ENCODE assay signal across 1 cellular context in the genomic region with DNA sequence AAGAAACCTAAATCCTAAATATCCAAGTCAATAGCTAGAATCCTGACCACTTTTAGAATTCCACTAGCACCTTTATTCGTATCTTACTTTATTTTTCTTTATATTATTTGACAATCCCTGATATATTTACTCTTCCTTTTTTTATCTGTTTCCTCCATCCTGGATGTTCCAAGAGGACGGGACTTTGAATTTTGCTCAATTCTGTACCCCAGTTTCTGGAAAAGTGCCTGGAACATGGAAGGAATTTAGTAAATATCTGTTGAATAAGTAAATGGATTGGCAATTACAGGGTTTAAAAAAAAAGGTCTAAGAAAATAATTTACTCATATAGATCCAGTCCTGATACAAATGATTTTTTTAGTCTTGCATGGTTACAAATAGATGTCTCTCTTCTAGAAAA.
TF ChIP-seq lines count a peak whose summit lies in the region.

No MANE protein-coding gene starts in this region.

TF ChIP-seq in K562, 482 proteins besides CTCF, POLR2A, EP300 and RAD21:
- TF ChIP-seq RBM15 (IDR thresholded peaks at IDR 0.05; ENCODE audit: insufficient read depth, low read length) (no peak), HDAC3 (IDR thresholded peaks at IDR 0.05; ENCODE audit: borderline replicate concordance, partially characterized antibody) (peak; percentile 4)
